2 cellular contexts compared by ENCODE assay signal in the genomic region with DNA sequence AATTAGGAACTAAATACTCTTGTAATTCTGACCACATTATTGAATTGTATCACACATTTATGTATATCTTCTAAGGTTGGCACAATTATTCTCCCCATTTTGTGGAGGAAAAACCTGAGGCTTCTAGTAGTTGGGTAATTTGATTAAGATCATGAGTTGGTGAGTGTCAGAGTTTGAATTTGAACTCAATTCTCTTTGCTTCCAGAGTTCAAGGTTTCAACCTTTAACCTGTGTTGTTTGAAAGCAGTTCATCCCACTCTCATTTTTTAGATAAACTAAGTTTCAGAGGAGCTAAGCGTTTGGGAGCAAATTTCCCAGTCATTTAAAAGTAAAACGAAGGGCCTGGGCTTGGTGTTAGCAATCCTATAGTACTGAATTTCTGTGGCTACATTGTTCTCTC.
TF ChIP-seq lines count a peak whose summit lies in the region.

No MANE protein-coding gene starts in this region.

TF ChIP-seq in liver, 16 proteins besides CTCF, POLR2A, EP300 and RAD21 (continued from another document):
- TF ChIP-seq ZBTB33 (IDR thresholded peaks at IDR 0.05) (no peak), JUND (IDR thresholded peaks at IDR 0.05) (no peak), TAF1 (conservative IDR thresholded peaks at IDR 0.05) (no peak), FOXA1 (IDR thresholded peaks at IDR 0.05) (no peak), YY1 (IDR thresholded peaks at IDR 0.05) (no peak), RXRA (IDR thresholded peaks at IDR 0.05) (peak in 1 of 2 donors; percentile 39), REST (IDR thresholded peaks at IDR 0.05) (no peak), NR2F2 (IDR thresholded peaks at IDR 0.05) (no peak), MAX (IDR thresholded peaks at IDR 0.05) (no peak)
- TF ChIP-seq, protein P1, sequence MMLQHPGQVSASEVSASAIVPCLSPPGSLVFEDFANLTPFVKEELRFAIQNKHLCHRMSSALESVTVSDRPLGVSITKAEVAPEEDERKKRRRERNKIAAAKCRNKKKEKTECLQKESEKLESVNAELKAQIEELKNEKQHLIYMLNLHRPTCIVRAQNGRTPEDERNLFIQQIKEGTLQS (IDR thresholded peaks at IDR 0.05), result no peak

TF ChIP-seq in HepG2, 621 proteins besides CTCF, POLR2A, EP300 and RAD21 (continued from another document):
- TF ChIP-seq, protein P2, sequence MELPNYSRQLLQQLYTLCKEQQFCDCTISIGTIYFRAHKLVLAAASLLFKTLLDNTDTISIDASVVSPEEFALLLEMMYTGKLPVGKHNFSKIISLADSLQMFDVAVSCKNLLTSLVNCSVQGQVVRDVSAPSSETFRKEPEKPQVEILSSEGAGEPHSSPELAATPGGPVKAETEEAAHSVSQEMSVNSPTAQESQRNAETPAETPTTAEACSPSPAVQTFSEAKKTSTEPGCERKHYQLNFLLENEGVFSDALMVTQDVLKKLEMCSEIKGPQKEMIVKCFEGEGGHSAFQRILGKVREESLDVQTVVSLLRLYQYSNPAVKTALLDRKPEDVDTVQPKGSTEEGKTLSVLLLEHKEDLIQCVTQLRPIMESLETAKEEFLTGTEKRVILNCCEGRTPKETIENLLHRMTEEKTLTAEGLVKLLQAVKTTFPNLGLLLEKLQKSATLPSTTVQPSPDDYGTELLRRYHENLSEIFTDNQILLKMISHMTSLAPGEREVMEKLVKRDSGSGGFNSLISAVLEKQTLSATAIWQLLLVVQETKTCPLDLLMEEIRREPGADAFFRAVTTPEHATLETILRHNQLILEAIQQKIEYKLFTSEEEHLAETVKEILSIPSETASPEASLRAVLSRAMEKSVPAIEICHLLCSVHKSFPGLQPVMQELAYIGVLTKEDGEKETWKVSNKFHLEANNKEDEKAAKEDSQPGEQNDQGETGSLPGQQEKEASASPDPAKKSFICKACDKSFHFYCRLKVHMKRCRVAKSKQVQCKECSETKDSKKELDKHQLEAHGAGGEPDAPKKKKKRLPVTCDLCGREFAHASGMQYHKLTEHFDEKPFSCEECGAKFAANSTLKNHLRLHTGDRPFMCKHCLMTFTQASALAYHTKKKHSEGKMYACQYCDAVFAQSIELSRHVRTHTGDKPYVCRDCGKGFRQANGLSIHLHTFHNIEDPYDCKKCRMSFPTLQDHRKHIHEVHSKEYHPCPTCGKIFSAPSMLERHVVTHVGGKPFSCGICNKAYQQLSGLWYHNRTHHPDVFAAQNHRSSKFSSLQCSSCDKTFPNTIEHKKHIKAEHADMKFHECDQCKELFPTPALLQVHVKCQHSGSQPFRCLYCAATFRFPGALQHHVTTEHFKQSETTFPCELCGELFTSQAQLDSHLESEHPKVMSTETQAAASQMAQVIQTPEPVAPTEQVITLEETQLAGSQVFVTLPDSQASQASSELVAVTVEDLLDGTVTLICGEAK (IDR thresholded peaks at IDR 0.05), result no peak
- TF ChIP-seq, protein P2 (CRISPR knock-in tag; IDR thresholded peaks at IDR 0.05), result no peak
- TF ChIP-seq JDP2 (CRISPR knock-in tag; IDR thresholded peaks at IDR 0.05; ENCODE audit: borderline replicate concordance), result no peak
- TF ChIP-seq ZNF720 (CRISPR knock-in tag; IDR thresholded peaks at IDR 0.05), result no peak
- TF ChIP-seq ZXDC (CRISPR knock-in tag; IDR thresholded peaks at IDR 0.05), result no peak
- TF ChIP-seq ZNF343 (CRISPR knock-in tag; IDR thresholded peaks at IDR 0.05), result no peak
- TF ChIP-seq, protein P3, sequence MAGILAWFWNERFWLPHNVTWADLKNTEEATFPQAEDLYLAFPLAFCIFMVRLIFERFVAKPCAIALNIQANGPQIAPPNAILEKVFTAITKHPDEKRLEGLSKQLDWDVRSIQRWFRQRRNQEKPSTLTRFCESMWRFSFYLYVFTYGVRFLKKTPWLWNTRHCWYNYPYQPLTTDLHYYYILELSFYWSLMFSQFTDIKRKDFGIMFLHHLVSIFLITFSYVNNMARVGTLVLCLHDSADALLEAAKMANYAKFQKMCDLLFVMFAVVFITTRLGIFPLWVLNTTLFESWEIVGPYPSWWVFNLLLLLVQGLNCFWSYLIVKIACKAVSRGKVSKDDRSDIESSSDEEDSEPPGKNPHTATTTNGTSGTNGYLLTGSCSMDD (CRISPR knock-in tag; IDR thresholded peaks at IDR 0.05), result no peak
- TF ChIP-seq, protein P4, sequence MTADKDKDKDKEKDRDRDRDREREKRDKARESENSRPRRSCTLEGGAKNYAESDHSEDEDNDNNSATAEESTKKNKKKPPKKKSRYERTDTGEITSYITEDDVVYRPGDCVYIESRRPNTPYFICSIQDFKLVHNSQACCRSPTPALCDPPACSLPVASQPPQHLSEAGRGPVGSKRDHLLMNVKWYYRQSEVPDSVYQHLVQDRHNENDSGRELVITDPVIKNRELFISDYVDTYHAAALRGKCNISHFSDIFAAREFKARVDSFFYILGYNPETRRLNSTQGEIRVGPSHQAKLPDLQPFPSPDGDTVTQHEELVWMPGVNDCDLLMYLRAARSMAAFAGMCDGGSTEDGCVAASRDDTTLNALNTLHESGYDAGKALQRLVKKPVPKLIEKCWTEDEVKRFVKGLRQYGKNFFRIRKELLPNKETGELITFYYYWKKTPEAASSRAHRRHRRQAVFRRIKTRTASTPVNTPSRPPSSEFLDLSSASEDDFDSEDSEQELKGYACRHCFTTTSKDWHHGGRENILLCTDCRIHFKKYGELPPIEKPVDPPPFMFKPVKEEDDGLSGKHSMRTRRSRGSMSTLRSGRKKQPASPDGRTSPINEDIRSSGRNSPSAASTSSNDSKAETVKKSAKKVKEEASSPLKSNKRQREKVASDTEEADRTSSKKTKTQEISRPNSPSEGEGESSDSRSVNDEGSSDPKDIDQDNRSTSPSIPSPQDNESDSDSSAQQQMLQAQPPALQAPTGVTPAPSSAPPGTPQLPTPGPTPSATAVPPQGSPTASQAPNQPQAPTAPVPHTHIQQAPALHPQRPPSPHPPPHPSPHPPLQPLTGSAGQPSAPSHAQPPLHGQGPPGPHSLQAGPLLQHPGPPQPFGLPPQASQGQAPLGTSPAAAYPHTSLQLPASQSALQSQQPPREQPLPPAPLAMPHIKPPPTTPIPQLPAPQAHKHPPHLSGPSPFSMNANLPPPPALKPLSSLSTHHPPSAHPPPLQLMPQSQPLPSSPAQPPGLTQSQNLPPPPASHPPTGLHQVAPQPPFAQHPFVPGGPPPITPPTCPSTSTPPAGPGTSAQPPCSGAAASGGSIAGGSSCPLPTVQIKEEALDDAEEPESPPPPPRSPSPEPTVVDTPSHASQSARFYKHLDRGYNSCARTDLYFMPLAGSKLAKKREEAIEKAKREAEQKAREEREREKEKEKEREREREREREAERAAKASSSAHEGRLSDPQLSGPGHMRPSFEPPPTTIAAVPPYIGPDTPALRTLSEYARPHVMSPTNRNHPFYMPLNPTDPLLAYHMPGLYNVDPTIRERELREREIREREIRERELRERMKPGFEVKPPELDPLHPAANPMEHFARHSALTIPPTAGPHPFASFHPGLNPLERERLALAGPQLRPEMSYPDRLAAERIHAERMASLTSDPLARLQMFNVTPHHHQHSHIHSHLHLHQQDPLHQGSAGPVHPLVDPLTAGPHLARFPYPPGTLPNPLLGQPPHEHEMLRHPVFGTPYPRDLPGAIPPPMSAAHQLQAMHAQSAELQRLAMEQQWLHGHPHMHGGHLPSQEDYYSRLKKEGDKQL (CRISPR knock-in tag; IDR thresholded peaks at IDR 0.05; ENCODE audit: low read depth), result no peak
- no peak for TF ChIP-seq RBFOX2 (IDR thresholded peaks at IDR 0.05; ENCODE audit: low read depth, low read length)
- no peak for TF ChIP-seq SMAD1 (CRISPR knock-in tag; IDR thresholded peaks at IDR 0.05; ENCODE audit: borderline replicate concordance, low read depth)
